Comparison of ENCODE assay signal across 23 cellular contexts in the genomic region with DNA sequence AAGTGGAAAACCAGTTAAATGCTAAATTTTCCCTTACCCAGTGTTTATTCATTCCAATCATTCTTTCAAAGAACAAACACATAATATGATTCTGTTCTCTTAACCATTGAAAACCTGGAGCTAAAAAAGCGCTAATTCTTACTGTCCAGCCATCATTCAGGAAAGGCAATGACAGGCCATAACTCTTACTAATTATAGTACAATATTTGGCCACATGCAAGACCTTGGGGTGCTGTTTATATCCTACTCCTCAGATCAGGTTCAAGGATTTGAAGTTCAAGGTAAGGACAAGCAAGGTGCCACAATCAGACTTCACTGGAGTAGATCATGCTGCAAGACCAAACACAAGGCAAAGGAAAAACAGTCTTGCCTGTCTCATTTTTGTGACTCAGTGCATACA.
DNase-seq lines count a peak whose midpoint lies in the region; ATAC-seq, FAIRE-seq and TF ChIP-seq lines count a peak whose summit lies in the region.
"Had no signal": no experiment of that assay in that cellular context is flagged by ENCODE, and none has a peak within 500 bp of the region (broad histone marks: within the 10 kb centered on the region; RNA-seq: fewer than 3 reads in every experiment).

No MANE protein-coding gene starts in this region.

- ATAC-seq in IMR-90 (ENCODE audit: low read depth) = peak; percentile 68

- in situ Hi-C loops in IMR-90 (cut with MboI; ENCODE audit: low sequenced_read_pairs) = no loop called here

- TF ChIP-seq POLR2A in IMR-90 (IDR thresholded peaks at IDR 0.05; ENCODE audit: low read depth, low read length) = no peak
- no peak for TF ChIP-seq POLR2A in endothelial cell of umbilical vein (IDR thresholded peaks at IDR 0.05; ENCODE audit: low read depth, low read length)

- 83% methylated on average over 1 of the region's 1 CpG; no CpG with 5 or more reads in 1 of the 2 experiments for WGBS in IMR-90 (ENCODE audit: extremely low coverage in 2 of 2, insufficient read length in 1 of 2), 2 experiments

- H2AK5ac ChIP-seq in IMR-90 (ENCODE audit: low read depth, low read length) = peak overlapping the region; percentile 3; the same call in 1 of the 2 replicates

- H3K14ac ChIP-seq in IMR-90 (replicated peaks; ENCODE audit: low read depth, low read length) = no peak overlapping the region; the same call in 1 of the 2 replicates

- H3K9me1 ChIP-seq in IMR-90 (ENCODE audit: insufficient read depth, low read length) = peaks cover 10% of the 10 kb centered on the region
- no peaks in the 10 kb centered on the region for H3K9me1 ChIP-seq in endothelial cell of umbilical vein (replicated peaks; ENCODE audit: control insufficient read depth, extremely low read depth, insufficient read depth, low read length)

- H2AFZ ChIP-seq in IMR-90 (replicated peaks; ENCODE audit: low read length, poor library complexity) (no peak overlapping the region), endothelial cell of umbilical vein (ENCODE audit: low read depth, low read length) (no peak overlapping the region)

- peaks cover 6 to 12% of the 10 kb centered on the region in 2 experiments for H3K79me1 ChIP-seq in IMR-90 (ENCODE audit: low read depth in 1 of 2, low read length in 2 of 2)

- TF ChIP-seq RAD21 in IMR-90 (IDR thresholded peaks at IDR 0.05; ENCODE audit: low read length) = no peak

- H2AK9ac ChIP-seq in IMR-90 (replicated peaks; ENCODE audit: low read depth, low read length, poor library complexity) = no peak overlapping the region

- no peak overlapping the region for H3K4ac ChIP-seq in IMR-90 (ENCODE audit: low read depth, low read length)

- H2BK15ac ChIP-seq in IMR-90 (ENCODE audit: low read depth, low read length) = no peak overlapping the region

- FAIRE-seq in endothelial cell of umbilical vein (lab: Jason Lieb, UNC) = no peak
- FAIRE-seq: GM18507, GM19239 had no signal

- no peaks in the 10 kb centered on the region; the same call in 1 of the 2 replicates for H4K20me1 ChIP-seq in IMR-90 (ENCODE audit: insufficient read depth, low read length)
- peaks cover 22% of the 10 kb centered on the region for H4K20me1 ChIP-seq in endothelial cell of umbilical vein (replicated peaks; ENCODE audit: control insufficient read depth, extremely low read depth, insufficient read depth, low read length)

- H3K4me2 ChIP-seq in IMR-90 (ENCODE audit: low read depth, low read length) = peak overlapping the region; percentile 76
- no peak overlapping the region for H3K4me2 ChIP-seq in endothelial cell of umbilical vein (ENCODE audit: insufficient read depth, low read length)

- H3K9me3 ChIP-seq in IMR-90 (ENCODE audit: control insufficient read depth, insufficient read depth, low read length) = no peaks in the 10 kb centered on the region
- H3K9me3 ChIP-seq in endothelial cell of umbilical vein (replicated peaks; ENCODE audit: control insufficient read depth, insufficient read depth, low read length) = no peaks in the 10 kb centered on the region
- H3K9me3 ChIP-seq: Peyer's patch, SJCRH30 had no signal

- no peak overlapping the region for H3K9ac ChIP-seq in IMR-90 (ENCODE audit: low read depth, low read length)
- H3K9ac ChIP-seq in endothelial cell of umbilical vein (replicated peaks; ENCODE audit: extremely low read depth, insufficient read depth, low read length) = no peak overlapping the region

- BruUV-seq in IMR-90 (replicated peaks; lab: Mats Ljungman, UMichigan) (no TSS peak), endothelial cell of umbilical vein (replicated peaks; lab: Mats Ljungman, UMichigan) (no TSS peak)

- H3K36me3 ChIP-seq in IMR-90 (ENCODE audit: control insufficient read depth, insufficient read depth, low read length) (no peaks in the 10 kb centered on the region), endothelial cell of umbilical vein (ENCODE audit: control insufficient read depth in 2 of 2, extremely low read depth in 1 of 2, insufficient read depth in 2 of 2, low read length in 2 of 2) (no peaks in the 10 kb centered on the region)
- H3K36me3 ChIP-seq: Peyer's patch, SJCRH30 had no signal

- no peak overlapping the region for H2BK120ac ChIP-seq in IMR-90 (ENCODE audit: low read depth, low read length)

- no peak overlapping the region for H3K18ac ChIP-seq in IMR-90 (ENCODE audit: low read depth, low read length)

- dilution Hi-C loops in IMR-90 (cut with HindIII; ENCODE audit: low sequenced_read_pairs, unreplicated experiment) = no loop called here
- dilution Hi-C loops in endothelial cell of umbilical vein (cut with MboI; ENCODE audit: extremely low pct_ligation_motif_present, low sequenced_read_pairs) = no loop called here

- 0 out of 2 replicates have a peak overlapping the region, but pooled peaks have one; percentile 1 for H3K23ac ChIP-seq in IMR-90 (ENCODE audit: low read depth, low read length)

- CTCF ChIA-PET in IMR-90 (lab: Yijun Ruan, JAX) (no interaction called here), endothelial cell of umbilical vein (lab: Charles Lee) (interaction anchor here (1.4 kb wide), 1 partner anchor 17 kb away, joined by 5 read pairs; no protein-coding TSS in a partner anchor)

- POLR2A ChIA-PET in IMR-90 (lab: Charles Lee; ENCODE audit: unreplicated experiment) (no interaction called here), endothelial cell of umbilical vein (lab: Charles Lee) (no interaction called here)

- H4K8ac ChIP-seq in IMR-90 (ENCODE audit: low read depth in 2 of 2, low read length in 2 of 2) = no peak overlapping the region

- DNase-seq in ELR (ENCODE audit: low read depth) = peak; percentile 10
- peak; percentile 12 for DNase-seq in IMR-90
- peak; percentile 50 for DNase-seq in endothelial cell of umbilical vein (ENCODE audit: low read depth, low spot score)
- peak; percentile 19 for DNase-seq in renal cortical epithelial cell (ENCODE audit: low read depth)
- no peak for DNase-seq in NCI-H226
- DNase-seq in activated T-cell treated with anti-CD3 and anti-CD28 coated beads for 4 hours = no peak
- DNase-seq in NOMO-1 treated with dmso at 0.1 percent for 144 hours (lab: John Stamatoyannopoulos, UW; ENCODE audit: unreplicated experiment) = no peak
- DNase-seq: CD4-positive, CD25-positive, alpha-beta regulatory T cell; DMS 273 treated with DMSO at 0.1 percent for 48 hours; GDM1; HFFc6; KBM-7; NCI-H1105; NCI-H146; NCI-H2029; NCI-H2227 treated with DMSO at 0.1 percent for 48 hours; NCI-H510A treated with DMSO at 0.1 percent for 48 hours; NCI-H774; NK-92 treated with Interleukin-12 subunit alpha and Interleukin-12 subunit beta, amount 100 ng/mL, for 24 hours; Peyer's patch; SJCRH30 had no signal

- H3K79me2 ChIP-seq in endothelial cell of umbilical vein (ENCODE audit: control insufficient read depth, insufficient read depth, low read length) = peaks cover 91% of the 10 kb centered on the region

- 0 out of 2 replicates have a peak overlapping the region, but pooled peaks have one; percentile 26 for H2BK20ac ChIP-seq in IMR-90 (ENCODE audit: low read depth, low read length)

- H2BK5ac ChIP-seq in IMR-90 (ENCODE audit: low read depth, low read length, poor library complexity, severe bottlenecking) = no peak overlapping the region

- H3K4me3 ChIP-seq in IMR-90 (ENCODE audit: insufficient read depth, low read depth, low read length) (no peak overlapping the region), endothelial cell of umbilical vein (replicated peaks in 1 of 3; ENCODE audit: insufficient read depth in 1 of 3, low read depth in 1 of 3, low read length in 3 of 3) (no peak overlapping the region)
- H3K4me3 ChIP-seq: Peyer's patch, SJCRH30 had no signal

- H4K5ac ChIP-seq in IMR-90 (ENCODE audit: low read depth, low read length) = no peak overlapping the region

- intact Hi-C loops in IMR-90 (cut with micrococcal nuclease) = no loop called here
- intact Hi-C loops in endothelial cell of umbilical vein (cut with micrococcal nuclease) = no loop called here

- TF ChIP-seq CTCF in IMR-90 (conservative IDR thresholded peaks at IDR 0.05; ENCODE audit: low read depth, low read length) = no peak
- TF ChIP-seq CTCF in endothelial cell of umbilical vein (IDR thresholded peaks at IDR 0.05; ENCODE audit: extremely low read depth in 1 of 2, insufficient read depth in 1 of 2, low read depth in 1 of 2, low read length in 2 of 2) = no peak

- H3K27me3 ChIP-seq in IMR-90 (ENCODE audit: control insufficient read depth, insufficient read depth, low read length) = no peaks in the 10 kb centered on the region
- no peaks in the 10 kb centered on the region for H3K27me3 ChIP-seq in endothelial cell of umbilical vein (ENCODE audit: control insufficient read depth in 2 of 2, insufficient read depth in 2 of 2, low read length in 2 of 2)
- H3K27me3 ChIP-seq: Peyer's patch, SJCRH30 had no signal

- no peak overlapping the region for H3K56ac ChIP-seq in IMR-90 (ENCODE audit: extremely low read depth, insufficient read depth, low read length)

- H3K4me1 ChIP-seq in IMR-90 (ENCODE audit: control insufficient read depth, insufficient read depth, low read length) = peaks cover 6% of the 10 kb centered on the region
- peaks cover 2% of the 10 kb centered on the region for H3K4me1 ChIP-seq in endothelial cell of umbilical vein (ENCODE audit: control insufficient read depth, extremely low read depth, insufficient read depth, low read length)
- H3K4me1 ChIP-seq: Peyer's patch, SJCRH30 had no signal

- H3K27ac ChIP-seq in IMR-90 (ENCODE audit: insufficient read depth, low read length) = no peak overlapping the region
- no peak overlapping the region for H3K27ac ChIP-seq in endothelial cell of umbilical vein (ENCODE audit: insufficient read depth, low read depth, low read length)
- H3K27ac ChIP-seq: Peyer's patch, SJCRH30 had no signal

- no peak overlapping the region; the same call in 1 of the 2 replicates for H4K91ac ChIP-seq in IMR-90 (ENCODE audit: insufficient read depth, low read depth, low read length)

TF ChIP-seq in IMR-90, 13 proteins besides CTCF, POLR2A, EP300 and RAD21 (continues in another document):
- TF ChIP-seq FOS (IDR thresholded peaks at IDR 0.05; ENCODE audit: low read depth, low read length) = no peak
- no peak for TF ChIP-seq CEBPB (IDR thresholded peaks at IDR 0.05; ENCODE audit: low read depth, low read length)
- TF ChIP-seq NFE2L2 (IDR thresholded peaks at IDR 0.05; ENCODE audit: low read depth, low read length) = no peak
- no peak for TF ChIP-seq SMC3 (IDR thresholded peaks at IDR 0.05; ENCODE audit: low read depth, low read length)
- no peak for TF ChIP-seq MAZ (IDR thresholded peaks at IDR 0.05; ENCODE audit: borderline replicate concordance, low read depth, low read length)
- TF ChIP-seq MXI1 (IDR thresholded peaks at IDR 0.05; ENCODE audit: borderline replicate concordance, low read depth, low read length) = no peak

TF ChIP-seq in endothelial cell of umbilical vein, 7 proteins besides CTCF, POLR2A, EP300 and RAD21 (continues in another document):
- TF ChIP-seq JUN (IDR thresholded peaks at IDR 0.05; ENCODE audit: borderline replicate concordance, insufficient read depth, insufficient read length, low read depth) = no peak
- TF ChIP-seq POLR2AphosphoS5 (IDR thresholded peaks at IDR 0.05; ENCODE audit: insufficient read depth, low read depth, low read length) = no peak
- no peak for TF ChIP-seq MYC (IDR thresholded peaks at IDR 0.05; ENCODE audit: low read depth, low read length)
- no peak for TF ChIP-seq EZH2 (IDR thresholded peaks at IDR 0.05; ENCODE audit: borderline replicate concordance, low read depth, low read length, severe bottlenecking)

Comparison
In these comparisons a context has a peak if more than half of its experiments do, and no peak if none do; other contexts are left out.
1. DNase-seq: peak in ELR (single experiment), IMR-90 (single experiment), endothelial cell of umbilical vein (single experiment) and renal cortical epithelial cell (single experiment); none in NCI-H226 (single experiment), activated T-cell treated with anti-CD3 and anti-CD28 coated beads for 4 hours (single experiment) and NOMO-1 treated with dmso at 0.1 percent for 144 hours (single experiment).